ENCODE assay signal across 2 cellular contexts in the genomic region with DNA sequence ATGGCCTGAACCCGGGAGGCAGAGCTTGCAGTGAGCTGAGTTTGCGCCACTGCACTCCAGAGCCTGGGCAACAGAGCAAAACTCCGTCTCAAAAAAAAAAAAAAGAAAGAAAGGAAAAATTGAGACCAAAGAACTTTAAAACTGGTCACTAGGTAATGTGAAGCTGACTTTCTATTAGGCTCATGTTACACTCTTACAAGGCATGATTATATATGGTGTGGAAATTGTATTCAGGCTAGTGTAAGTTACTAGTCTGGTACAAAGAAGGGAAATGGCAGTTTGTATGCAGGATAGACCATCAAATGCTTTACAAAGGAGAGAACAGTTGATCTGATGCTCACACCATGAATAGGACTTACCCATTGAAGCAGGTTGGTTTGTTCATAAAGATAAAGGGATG.
TF ChIP-seq lines count a peak whose summit lies in the region.

No MANE protein-coding gene starts in this region.

TF ChIP-seq in GM12891, 5 proteins besides CTCF, POLR2A, EP300 and RAD21:
- TF ChIP-seq TAF1 (IDR thresholded peaks at IDR 0.05; ENCODE audit: low read depth, low read length) (no peak), POU2F2 (IDR thresholded peaks at IDR 0.05; ENCODE audit: low read depth, low read length) (no peak), SPI1 (IDR thresholded peaks at IDR 0.05; ENCODE audit: low read depth, low read length) (no peak), PAX5 (IDR thresholded peaks at IDR 0.05; ENCODE audit: insufficient read depth, low read length, severe bottlenecking) (no peak), POLR2AphosphoS5 (IDR thresholded peaks at IDR 0.05; ENCODE audit: low read depth, low read length) (no peak)

TF ChIP-seq in H1, 55 proteins besides CTCF, POLR2A, EP300 and RAD21:
- no peak for TF ChIP-seq HDAC2 (IDR thresholded peaks at IDR 0.05; ENCODE audit: borderline replicate concordance in 1 of 2, low read depth in 2 of 2, low read length in 2 of 2)
- TF ChIP-seq CEBPB (IDR thresholded peaks at IDR 0.05; ENCODE audit: low read depth, low read length), result no peak
- no peak for TF ChIP-seq SIX5 (IDR thresholded peaks at IDR 0.05; ENCODE audit: low read depth, low read length)
- TF ChIP-seq TAF7 (optimal IDR thresholded peaks at IDR 0.05; ENCODE audit: borderline replicate concordance, low read depth, low read length), result no peak
- no peak for TF ChIP-seq TBP (IDR thresholded peaks at IDR 0.05; ENCODE audit: low read depth, low read length)
- TF ChIP-seq KDM4A (IDR thresholded peaks at IDR 0.05; ENCODE audit: low read depth, low read length, severe bottlenecking), result no peak
